Comparison of ENCODE assay signal across 8 cellular contexts in genomic region chr16:29899516-29900101, GRCh38. TPM values are rescaled to one million over a fixed set of nuclear protein-coding genes. Genes with fewer than 3 reads are reported as not detected.
DNase-seq lines count a peak whose midpoint lies in the region; ATAC-seq and TF ChIP-seq lines count a peak whose summit lies in the region.

SEZ6L2 (minus strand) TSS chr16:29899550; CDS start chr16:29899019, 531 bp downstream.

- peaks cover 15% of the 10 kb centered on the region for H3F3A ChIP-seq in SK-N-SH (replicated peaks; ENCODE audit: insufficient read depth)

- CTCF ChIA-PET in SK-N-SH (lab: Yijun Ruan, JAX), result interaction anchor here (0.9 to 3.3 kb wide), 14 partner anchors 8 to 132 kb away, joined by 3 to 14 read pairs (median 4); partner anchors contain the start of genes CDIPT, KCTD13, PAGR1 and PRRT2

- H4K20me1 ChIP-seq in SK-N-SH (ENCODE audit: insufficient read depth), result 0 out of 2 replicates have a peak, but pooled peaks cover 3% of the 10 kb centered on the region

- H3K9me3 ChIP-seq in SK-N-SH, result no peaks in the 10 kb centered on the region

- POLR2A ChIA-PET in SK-N-SH (lab: Yijun Ruan, JAX), result interaction anchor here (0.5 to 3.2 kb wide), 10 partner anchors 12 to 1078 kb away, joined by 3 to 12 read pairs (median 3); partner anchors contain the start of genes HIRIP3, KIF22 and TAOK2

- H2AFZ ChIP-seq in SK-N-SH (ENCODE audit: low read depth), result peak within 1 kb of the TSS; percentile 96

- ATAC-seq in activated CD4-positive, CD25-positive, alpha-beta regulatory T cell treated with anti-CD3 and anti-CD28 coated beads, Interleukin-2, amount 50 U/mL, for 24 hours, result no peak
- ATAC-seq in GM21825 (IDR thresholded peaks at IDR 0.05; ENCODE audit: unreplicated experiment), result no peak

- H3K9me2 ChIP-seq in SK-N-SH, result no peaks in the 10 kb centered on the region

- H3K4me2 ChIP-seq in SK-N-SH, result peak within 1 kb of the TSS; percentile 100

- TF ChIP-seq EP300 in SK-N-SH (IDR thresholded peaks at IDR 0.05; ENCODE audit: borderline replicate concordance in 1 of 2, low read depth in 1 of 2, low read length in 1 of 2), result no peak

- no peak for TF ChIP-seq RAD21 in SK-N-SH (IDR thresholded peaks at IDR 0.05; ENCODE audit: low read length)

- H3K27me3 ChIP-seq in SK-N-SH (ENCODE audit: insufficient read depth), result no peaks in the 10 kb centered on the region

- H3K36me3 ChIP-seq in SK-N-SH (replicated peaks in 1 of 2; ENCODE audit: control insufficient read depth in 1 of 2, insufficient read depth in 2 of 2, low read length in 1 of 2), result peaks cover 4 to 5% of the 10 kb centered on the region in 2 experiments

- H3K4me3 ChIP-seq in SK-N-SH (ENCODE audit: low read depth in 2 of 2, low read length in 1 of 2), result peak within 1 kb of the TSS; percentile 54 to 89

- H3K79me2 ChIP-seq in SK-N-SH (ENCODE audit: insufficient read depth), result peaks cover 39% of the 10 kb centered on the region

- DNase-seq in activated CD4-positive, CD25-positive, alpha-beta regulatory T cell treated with anti-CD3 and anti-CD28 coated beads, Interleukin-2, amount 50 U/mL, for 16 hours (ENCODE audit: low read depth, low spot score), result peak; percentile 38
- DNase-seq in NCI-H1048 (lab: John Stamatoyannopoulos, UW) (peak; percentile 43), SK-N-SH (peak; percentile 95), left kidney (ENCODE audit: low read depth, low spot score) (peak; percentile 91)
- DNase-seq in stimulated activated CD4-positive, alpha-beta T cell treated with anti-CD3 and anti-CD28 coated beads, Interleukin-1b, Interleukin-23, amount 100 ng/mL, for 48 hours, result peak; percentile 60

- 1% methylated on average over 16 of the region's 29 CpGs for WGBS in SK-N-SH (ENCODE audit: low lambda C conversion rate)

- TF ChIP-seq CTCF in SK-N-SH (IDR thresholded peaks at IDR 0.05), result peak; percentile 46

- H3K4me1 ChIP-seq in SK-N-SH (ENCODE audit: control insufficient read depth in 1 of 2, insufficient read depth in 2 of 2, low read depth in 1 of 2, low read length in 1 of 2), result peaks cover 0 to 20% of the 10 kb centered on the region in 2 experiments; a peak in 1 of 4 replicates

- H3K9ac ChIP-seq in SK-N-SH, result peak within 1 kb of the TSS; percentile 87

- peak within 1 kb of the TSS; percentile 90 to 94 for H3K27ac ChIP-seq in SK-N-SH (ENCODE audit: low read depth in 2 of 2, low read length in 1 of 2)
- H3K27ac ChIP-seq in cingulate gyrus (ENCODE audit: low read depth, low read length), result peak within 1 kb of the TSS; percentile 90

TF ChIP-seq in SK-N-SH, 30 proteins besides CTCF, POLR2A, EP300 and RAD21 (continues in another document):
- TF ChIP-seq, protein P1, sequence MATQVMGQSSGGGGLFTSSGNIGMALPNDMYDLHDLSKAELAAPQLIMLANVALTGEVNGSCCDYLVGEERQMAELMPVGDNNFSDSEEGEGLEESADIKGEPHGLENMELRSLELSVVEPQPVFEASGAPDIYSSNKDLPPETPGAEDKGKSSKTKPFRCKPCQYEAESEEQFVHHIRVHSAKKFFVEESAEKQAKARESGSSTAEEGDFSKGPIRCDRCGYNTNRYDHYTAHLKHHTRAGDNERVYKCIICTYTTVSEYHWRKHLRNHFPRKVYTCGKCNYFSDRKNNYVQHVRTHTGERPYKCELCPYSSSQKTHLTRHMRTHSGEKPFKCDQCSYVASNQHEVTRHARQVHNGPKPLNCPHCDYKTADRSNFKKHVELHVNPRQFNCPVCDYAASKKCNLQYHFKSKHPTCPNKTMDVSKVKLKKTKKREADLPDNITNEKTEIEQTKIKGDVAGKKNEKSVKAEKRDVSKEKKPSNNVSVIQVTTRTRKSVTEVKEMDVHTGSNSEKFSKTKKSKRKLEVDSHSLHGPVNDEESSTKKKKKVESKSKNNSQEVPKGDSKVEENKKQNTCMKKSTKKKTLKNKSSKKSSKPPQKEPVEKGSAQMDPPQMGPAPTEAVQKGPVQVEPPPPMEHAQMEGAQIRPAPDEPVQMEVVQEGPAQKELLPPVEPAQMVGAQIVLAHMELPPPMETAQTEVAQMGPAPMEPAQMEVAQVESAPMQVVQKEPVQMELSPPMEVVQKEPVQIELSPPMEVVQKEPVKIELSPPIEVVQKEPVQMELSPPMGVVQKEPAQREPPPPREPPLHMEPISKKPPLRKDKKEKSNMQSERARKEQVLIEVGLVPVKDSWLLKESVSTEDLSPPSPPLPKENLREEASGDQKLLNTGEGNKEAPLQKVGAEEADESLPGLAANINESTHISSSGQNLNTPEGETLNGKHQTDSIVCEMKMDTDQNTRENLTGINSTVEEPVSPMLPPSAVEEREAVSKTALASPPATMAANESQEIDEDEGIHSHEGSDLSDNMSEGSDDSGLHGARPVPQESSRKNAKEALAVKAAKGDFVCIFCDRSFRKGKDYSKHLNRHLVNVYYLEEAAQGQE (IDR thresholded peaks at IDR 0.05; ENCODE audit: low read depth, low read length), result peak; percentile 99
- TF ChIP-seq, protein P2, sequence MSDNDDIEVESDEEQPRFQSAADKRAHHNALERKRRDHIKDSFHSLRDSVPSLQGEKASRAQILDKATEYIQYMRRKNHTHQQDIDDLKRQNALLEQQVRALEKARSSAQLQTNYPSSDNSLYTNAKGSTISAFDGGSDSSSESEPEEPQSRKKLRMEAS (IDR thresholded peaks at IDR 0.05; ENCODE audit: low read depth), result no peak; the same call in 1 of the 2 replicates
- TF ChIP-seq RCOR1 (IDR thresholded peaks at IDR 0.05; ENCODE audit: low read length) (peak; percentile 77), GATA2 (CRISPR knock-in tag; IDR thresholded peaks at IDR 0.05) (no peak), GABPA (IDR thresholded peaks at IDR 0.05; ENCODE audit: low read depth) (peak; percentile 60), CHD2 (IDR thresholded peaks at IDR 0.05; ENCODE audit: low read length, partially characterized antibody) (no peak), RFX5 (IDR thresholded peaks at IDR 0.05; ENCODE audit: low read length) (0 out of 2 replicates have a peak, but pooled peaks have one; percentile 10), SIN3A (IDR thresholded peaks at IDR 0.05; ENCODE audit: borderline replicate concordance, low read depth, low read length) (0 out of 2 replicates have a peak, but pooled peaks have one; percentile 49), ZBTB33 (IDR thresholded peaks at IDR 0.05; ENCODE audit: borderline replicate concordance, low read depth) (no peak), FOXM1 (IDR thresholded peaks at IDR 0.05; ENCODE audit: low read depth) (no peak), TCF12 (IDR thresholded peaks at IDR 0.05) (no peak), MEF2A (IDR thresholded peaks at IDR 0.05; ENCODE audit: borderline replicate concordance, low read depth) (no peak), SMC3 (IDR thresholded peaks at IDR 0.05; ENCODE audit: low read depth, low read length) (no peak), USF1 (IDR thresholded peaks at IDR 0.05; ENCODE audit: borderline replicate concordance, low read depth) (no peak), RXRA (IDR thresholded peaks at IDR 0.05; ENCODE audit: borderline replicate concordance, low read depth) (no peak), IRF3 (IDR thresholded peaks at IDR 0.05; ENCODE audit: low read depth, low read length) (no peak), JUND (IDR thresholded peaks at IDR 0.05) (no peak), EZH2phosphoT487 (IDR thresholded peaks at IDR 0.05; ENCODE audit: borderline replicate concordance, low read depth) (no peak), POLR2AphosphoS5 (IDR thresholded peaks at IDR 0.05; ENCODE audit: low read depth, low read length) (no peak; the same call in 1 of the 2 replicates)
- TF ChIP-seq, protein P3, sequence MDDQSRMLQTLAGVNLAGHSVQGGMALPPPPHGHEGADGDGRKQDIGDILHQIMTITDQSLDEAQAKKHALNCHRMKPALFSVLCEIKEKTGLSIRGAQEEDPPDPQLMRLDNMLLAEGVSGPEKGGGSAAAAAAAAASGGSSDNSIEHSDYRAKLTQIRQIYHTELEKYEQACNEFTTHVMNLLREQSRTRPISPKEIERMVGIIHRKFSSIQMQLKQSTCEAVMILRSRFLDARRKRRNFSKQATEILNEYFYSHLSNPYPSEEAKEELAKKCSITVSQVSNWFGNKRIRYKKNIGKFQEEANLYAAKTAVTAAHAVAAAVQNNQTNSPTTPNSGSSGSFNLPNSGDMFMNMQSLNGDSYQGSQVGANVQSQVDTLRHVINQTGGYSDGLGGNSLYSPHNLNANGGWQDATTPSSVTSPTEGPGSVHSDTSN (IDR thresholded peaks at IDR 0.05), result 0 out of 2 replicates have a peak, but pooled peaks have one; percentile 14

RNA-seq across cellular contexts. Expression of gene SEZ6L2, which starts in this region (rescaled TPM):
- 26.6 and 59.8 TPM in 2 replicates for polyA plus RNA-seq in SK-N-SH (2012; rRNA removed)
- 23.2 and 39.4 TPM in 2 replicates for polyA plus RNA-seq in SK-N-SH (2012; cell fraction: cytosol; rRNA removed)
- polyA plus RNA-seq in SK-N-SH (2012; cell fraction: nucleus; rRNA removed), result 64.8 and 66.1 TPM in 2 replicates

Comparison
In these comparisons a context has a peak if more than half of its experiments do, and no peak if none do; other contexts are left out.
1. DNase-seq: peak in every context shown above with its lines; median percentile 95 in SK-N-SH; 91 in left kidney; 60 in stimulated activated CD4-positive, alpha-beta T cell treated with anti-CD3 and anti-CD28 coated beads, Interleukin-1b, Interleukin-23, amount 100 ng/mL, for 48 hours; 43 in NCI-H1048; 38 in activated CD4-positive, CD25-positive, alpha-beta regulatory T cell treated with anti-CD3 and anti-CD28 coated beads, Interleukin-2, amount 50 U/mL, for 16 hours.